Comparison of ENCODE assay signal across 16 cellular contexts in genomic region chrX:148593987-148594386, GRCh38.
"Had no signal": no experiment of that assay in that cellular context is flagged by ENCODE, and none has a peak within 500 bp of the region (broad histone marks: within the 10 kb centered on the region; RNA-seq: fewer than 3 reads in every experiment).

No MANE protein-coding gene starts in this region.

- DNase-seq: activated gamma-delta T cell treated with Interleukin-2 at 50 U/mL for 16 hours; activated T-cell treated with anti-CD3 and anti-CD28 coated beads, Interleukin-2, amount 50 U/mL, for 1 hour; aorta; effector CD4-positive, alpha-beta T cell; foreskin keratinocyte; kidney; lower lobe of right lung; mesendoderm; mucosa of descending colon; occipital lobe; retina; stimulated activated CD4-positive, alpha-beta T cell treated with anti-CD3 and anti-CD28 coated beads, Interleukin-4, amount 100 ng/mL, for 4 hours; substantia nigra; tibial artery had no signal

- H3K36me3 ChIP-seq: lower lobe of right lung, tibial artery had no signal

- ATAC-seq: foreskin keratinocyte, left lobe of liver, lower lobe of right lung, mucosa of descending colon had no signal

- FAIRE-seq: endometrium, kidney had no signal

- H3K4me3 ChIP-seq: lower lobe of right lung, mucosa of descending colon, tibial artery had no signal

- H3K27me3 ChIP-seq: foreskin keratinocyte, tibial artery had no signal

- H3K9me3 ChIP-seq: lower lobe of right lung, mucosa of descending colon, tibial artery had no signal

- H3K27ac ChIP-seq: foreskin keratinocyte, lower lobe of right lung, tibial artery had no signal

- H3K4me1 ChIP-seq: foreskin keratinocyte, lower lobe of right lung, tibial artery had no signal
